17 cellular contexts compared by ENCODE assay signal in genomic region chr6:158314737-158315136, GRCh38. TPM values are rescaled to one million over a fixed set of nuclear protein-coding genes. Genes with fewer than 3 reads are reported as not detected.
DNase-seq lines count a peak whose midpoint lies in the region; TF ChIP-seq lines count a peak whose summit lies in the region.
"Had no signal": no experiment of that assay in that cellular context is flagged by ENCODE, and none has a peak within 500 bp of the region (broad histone marks: within the 10 kb centered on the region; RNA-seq: fewer than 3 reads in every experiment).

No MANE protein-coding gene starts in this region.

- H3K4me1 ChIP-seq in breast epithelium, result no peaks in the 10 kb centered on the region
- H3K4me1 ChIP-seq: SJSA1 had no signal

- no peak overlapping the region for H3K27ac ChIP-seq in breast epithelium
- H3K27ac ChIP-seq: BLaER1, PC-9, SJSA1 had no signal

- H3K27me3 ChIP-seq in breast epithelium, result no peaks in the 10 kb centered on the region
- H3K27me3 ChIP-seq: BLaER1, SJSA1 had no signal

- H3K27me3 Mint-ChIP-seq in MCF 10A (ENCODE audit: insufficient read depth, unreplicated experiment) (no peaks in the 10 kb centered on the region), chondrocyte (ENCODE audit: low read depth) (no peaks in the 10 kb centered on the region)
- no peaks in the 10 kb centered on the region for H3K27me3 Mint-ChIP-seq in activated naive CD4-positive, alpha-beta T cell treated with anti-CD3 and anti-CD28 coated beads for 36 hours (ENCODE audit: low read depth)
- H3K27me3 Mint-ChIP-seq: CD8-positive, alpha-beta memory T cell had no signal

- POLR2A ChIA-PET in MCF 10A (lab: Yijun Ruan, JAX), result interaction anchor here (0.9 kb wide), 1 partner anchor 9 kb away, joined by 3 read pairs; no protein-coding TSS in a partner anchor

- no TSS peak for BruUV-seq in MCF 10A (replicated peaks; lab: Mats Ljungman, UMichigan)

- TF ChIP-seq POLR2A in breast epithelium (IDR thresholded peaks at IDR 0.05) (no peak), NB4 (IDR thresholded peaks at IDR 0.05; ENCODE audit: extremely low read depth, insufficient read length) (no peak)

- peaks cover 8% of the 10 kb centered on the region for H3K9me3 Mint-ChIP-seq in MCF 10A (ENCODE audit: unreplicated experiment)
- peaks cover 8% of the 10 kb centered on the region for H3K9me3 Mint-ChIP-seq in chondrocyte (ENCODE audit: low read depth)
- peaks cover 7% of the 10 kb centered on the region for H3K9me3 Mint-ChIP-seq in activated naive CD4-positive, alpha-beta T cell treated with anti-CD3 and anti-CD28 coated beads for 36 hours
- H3K9me3 Mint-ChIP-seq: CD8-positive, alpha-beta memory T cell had no signal

- peaks cover 45% of the 10 kb centered on the region for H3K36me3 Mint-ChIP-seq in MCF 10A (ENCODE audit: insufficient read depth, unreplicated experiment)
- peaks cover 30% of the 10 kb centered on the region for H3K36me3 Mint-ChIP-seq in chondrocyte (ENCODE audit: low read depth)
- H3K36me3 Mint-ChIP-seq in activated naive CD4-positive, alpha-beta T cell treated with anti-CD3 and anti-CD28 coated beads for 36 hours (ENCODE audit: low read depth), result peaks cover 37% of the 10 kb centered on the region

- H3K36me3 ChIP-seq in breast epithelium, result no peaks in the 10 kb centered on the region

- DNase-seq in MCF 10A (ENCODE audit: unreplicated experiment), result peak; percentile 38
- no peak for DNase-seq in breast epithelium (ENCODE audit: low spot score in 2 of 2)
- DNase-seq in NB4 (ENCODE audit: low read depth), result peak; percentile 68
- DNase-seq in amniotic epithelial cell (ENCODE audit: low read depth), result peak; percentile 17
- DNase-seq in ecto neural progenitor cell (ENCODE audit: low spot score), result no peak
- DNase-seq in chondrocyte (ENCODE audit: low spot score), result no peak
- no peak for DNase-seq in activated naive CD4-positive, alpha-beta T cell treated with anti-CD3 and anti-CD28 coated beads for 36 hours
- DNase-seq: CD8-positive, alpha-beta memory T cell; DMS53; NCI-H1048; NCI-H1436 treated with DMSO at 0.1 percent for 48 hours; NCI-H2081; PC-9; SW 1271 had no signal

- H3K9me3 ChIP-seq in breast epithelium, result no peaks in the 10 kb centered on the region
- H3K9me3 ChIP-seq: SJSA1 had no signal

- CTCF ChIA-PET in MCF 10A (lab: Yijun Ruan, JAX), result no interaction called here
- CTCF ChIA-PET in activated naive CD4-positive, alpha-beta T cell treated with anti-CD3 and anti-CD28 coated beads for 36 hours (lab: Charles Lee), result interaction anchor here (0.6 kb wide), 1 partner anchor 694 kb away, joined by 3 read pairs; no protein-coding TSS in a partner anchor

- H3K4me3 Mint-ChIP-seq in MCF 10A (ENCODE audit: unreplicated experiment), result no peak overlapping the region
- H3K4me3 Mint-ChIP-seq in chondrocyte (ENCODE audit: unreplicated experiment), result no peak overlapping the region
- H3K4me3 Mint-ChIP-seq in activated naive CD4-positive, alpha-beta T cell treated with anti-CD3 and anti-CD28 coated beads for 36 hours, result no peak overlapping the region
- H3K4me3 Mint-ChIP-seq: CD8-positive, alpha-beta memory T cell; GM23338 had no signal

- no peak overlapping the region for H3K4me3 ChIP-seq in breast epithelium
- H3K4me3 ChIP-seq in NB4 (ENCODE audit: low read depth, low read length), result no peak overlapping the region
- H3K4me3 ChIP-seq: BLaER1, GM23338, PC-9, SJSA1 had no signal

- H3K4me1 Mint-ChIP-seq in MCF 10A (ENCODE audit: insufficient read depth, unreplicated experiment) (peaks cover 38% of the 10 kb centered on the region), chondrocyte (ENCODE audit: low read depth) (peaks cover 25% of the 10 kb centered on the region)
- H3K4me1 Mint-ChIP-seq in activated naive CD4-positive, alpha-beta T cell treated with anti-CD3 and anti-CD28 coated beads for 36 hours (ENCODE audit: low read depth), result peaks cover 6% of the 10 kb centered on the region

- H3K27ac Mint-ChIP-seq in MCF 10A (ENCODE audit: low read depth, unreplicated experiment) (peak overlapping the region; percentile 61), chondrocyte (ENCODE audit: unreplicated experiment) (no peak overlapping the region)
- no peak overlapping the region for H3K27ac Mint-ChIP-seq in activated naive CD4-positive, alpha-beta T cell treated with anti-CD3 and anti-CD28 coated beads for 36 hours
- H3K27ac Mint-ChIP-seq: GM23338 had no signal

- TF ChIP-seq CTCF in MCF 10A (IDR thresholded peaks at IDR 0.05; ENCODE audit: unreplicated experiment), result no peak
- no peak for TF ChIP-seq CTCF in breast epithelium (IDR thresholded peaks at IDR 0.05)
- TF ChIP-seq CTCF in NB4 (IDR thresholded peaks at IDR 0.05; ENCODE audit: low read depth, low read length), result no peak
- no peak for TF ChIP-seq CTCF in chondrocyte (IDR thresholded peaks at IDR 0.05)

- intact Hi-C loops in MCF 10A (cut with micrococcal nuclease), result no loop called here
- intact Hi-C loops in breast epithelium (cut with DNase I; ENCODE audit: low total_unique reads), result loop anchor here (2.0 kb wide), 1 partner anchor 28 kb away; no protein-coding TSS in a partner anchor
- intact Hi-C loops in activated naive CD4-positive, alpha-beta T cell treated with anti-CD3 and anti-CD28 coated beads for 36 hours (cut with micrococcal nuclease), result no loop called here

RNA-seq across cellular contexts. Expression of gene TULP4, which starts 2.5 kb away (rescaled TPM):
- total RNA-seq in MCF 10A (2022) (64.2 and 71.8 TPM in 2 replicates), breast epithelium (100 to 1,000 TPM; 104 to 171 (median 112) TPM), chondrocyte (95.4 to 102 TPM (median 97.7 TPM) in 3 replicates)
- 10 to 100 TPM; 17.4 to 17.6 TPM for total RNA-seq in activated naive CD4-positive, alpha-beta T cell treated with anti-CD3 and anti-CD28 coated beads for 36 hours

Comparison
In these comparisons a context has a peak if more than half of its experiments do, and no peak if none do; other contexts are left out.
1. DNase-seq: peak in MCF 10A (single experiment), NB4 (single experiment) and amniotic epithelial cell (single experiment); none in breast epithelium (0 of 2), ecto neural progenitor cell (single experiment), chondrocyte (single experiment) and activated naive CD4-positive, alpha-beta T cell treated with anti-CD3 and anti-CD28 coated beads for 36 hours (single experiment).